In the genomic region with DNA sequence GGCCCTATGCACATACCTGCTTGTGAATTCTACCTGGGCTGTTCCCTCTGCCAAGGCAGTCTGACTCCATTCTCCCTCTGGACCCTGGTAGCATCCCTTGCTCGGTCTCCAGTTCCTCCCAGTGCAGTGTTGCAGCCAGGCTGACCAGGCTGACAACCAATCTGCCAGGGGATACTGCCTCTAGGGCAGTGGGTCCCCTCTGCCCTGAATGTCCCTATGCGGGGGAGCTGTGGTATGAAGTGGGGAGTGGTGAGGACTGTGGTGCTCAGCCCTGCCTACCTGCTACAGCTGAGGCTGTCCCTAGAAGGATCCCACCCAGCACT, we compare ENCODE assay signal across 21 cellular contexts. TPM values are rescaled to one million over a fixed set of nuclear protein-coding genes. Genes with fewer than 3 reads are reported as not detected.
"Had no signal": no experiment of that assay in that cellular context is flagged by ENCODE, and none has a peak within 500 bp of the region (broad histone marks: within the 10 kb centered on the region; RNA-seq: fewer than 3 reads in every experiment).

No MANE protein-coding gene starts in this region.

- H3K4me3 ChIP-seq: gastrocnemius medialis, left ventricle myocardium inferior, mucosa of descending colon, pancreas, thyroid gland, vagina had no signal

- H3K27ac ChIP-seq: gastrocnemius medialis, left ventricle myocardium inferior, pancreas, thyroid gland, vagina, WERI-Rb-1 had no signal

- H3K27ac Mint-ChIP-seq: activated naive CD8-positive, alpha-beta T cell treated with anti-CD3 and anti-CD28 coated beads for 36 hours; activated T-helper 17 cell treated with anti-CD3 and anti-CD28 coated beads, Interleukin-2, amount 50 U/mL, for 72 hours; brain; memory B cell; stimulated activated naive B cell treated with anti-CD40 and anti-IgM and Interleukin-4, amounts not matched to agents 10 μg/mL and 1 μg/mL and 100 μg/mL, for 72 hours had no signal

- H3K4me3 Mint-ChIP-seq: activated naive CD8-positive, alpha-beta T cell treated with anti-CD3 and anti-CD28 coated beads for 36 hours; activated T-helper 17 cell treated with anti-CD3 and anti-CD28 coated beads, Interleukin-2, amount 50 U/mL, for 72 hours; brain; central memory CD8-positive, alpha-beta T cell; memory B cell; naive thymus-derived CD4-positive, alpha-beta T cell; stimulated activated naive B cell treated with anti-CD40 and anti-IgM and Interleukin-4, amounts not matched to agents 10 μg/mL and 1 μg/mL and 100 μg/mL, for 72 hours had no signal

- H3K9me3 ChIP-seq: gastrocnemius medialis, left ventricle myocardium inferior, mucosa of descending colon, pancreas, thyroid gland, vagina had no signal

- H3K4me1 ChIP-seq: gastrocnemius medialis, left ventricle myocardium inferior, pancreas, thyroid gland, vagina had no signal

- H3K36me3 ChIP-seq: gastrocnemius medialis, left ventricle myocardium inferior, pancreas, thyroid gland, vagina, WERI-Rb-1 had no signal

- H3K4me1 Mint-ChIP-seq: brain had no signal

- DNase-seq: activated CD4-positive, alpha-beta T cell treated with anti-CD3 and anti-CD28 coated beads for 1 hour; activated CD4-positive, alpha-beta T cell treated with anti-CD3 and anti-CD28 coated beads, Interleukin-2, amount 50 U/mL, for 48 hours; activated naive CD4-positive, alpha-beta T cell; activated naive CD8-positive, alpha-beta T cell treated with anti-CD3 and anti-CD28 coated beads for 36 hours; amniotic stem cell; cortex of kidney; gastrocnemius medialis; kidney glomerular epithelial cell; left ventricle myocardium inferior; mucosa of descending colon; naive thymus-derived CD4-positive, alpha-beta T cell; pancreas; stimulated activated naive B cell treated with anti-CD40 and anti-IgM and Interleukin-4, amounts not matched to agents 10 μg/mL and 1 μg/mL and 100 μg/mL, for 72 hours; thyroid gland; WERI-Rb-1 had no signal

- H3K36me3 Mint-ChIP-seq: activated naive CD8-positive, alpha-beta T cell treated with anti-CD3 and anti-CD28 coated beads for 36 hours; brain; memory B cell; naive thymus-derived CD4-positive, alpha-beta T cell had no signal

- H3K9me3 Mint-ChIP-seq: central memory CD8-positive, alpha-beta T cell had no signal

- FAIRE-seq: pancreas had no signal

- H3K27me3 ChIP-seq: pancreas, thyroid gland had no signal

- ATAC-seq: activated T-helper 17 cell treated with anti-CD3 and anti-CD28 coated beads, Interleukin-2, amount 50 U/mL, for 72 hours; gastrocnemius medialis; mucosa of descending colon; naive thymus-derived CD4-positive, alpha-beta T cell; pancreas; sciatic nerve; stimulated activated naive B cell treated with anti-CD40 and anti-IgM and Interleukin-4, amounts not matched to agents 10 μg/mL and 1 μg/mL and 100 μg/mL, for 72 hours had no signal

RNA-seq across cellular contexts. Expression of a gene that starts 48.0 kb away (rescaled TPM):
- polyA plus RNA-seq: naive thymus-derived CD4-positive, alpha-beta T cell had no signal
